In the genomic region with DNA sequence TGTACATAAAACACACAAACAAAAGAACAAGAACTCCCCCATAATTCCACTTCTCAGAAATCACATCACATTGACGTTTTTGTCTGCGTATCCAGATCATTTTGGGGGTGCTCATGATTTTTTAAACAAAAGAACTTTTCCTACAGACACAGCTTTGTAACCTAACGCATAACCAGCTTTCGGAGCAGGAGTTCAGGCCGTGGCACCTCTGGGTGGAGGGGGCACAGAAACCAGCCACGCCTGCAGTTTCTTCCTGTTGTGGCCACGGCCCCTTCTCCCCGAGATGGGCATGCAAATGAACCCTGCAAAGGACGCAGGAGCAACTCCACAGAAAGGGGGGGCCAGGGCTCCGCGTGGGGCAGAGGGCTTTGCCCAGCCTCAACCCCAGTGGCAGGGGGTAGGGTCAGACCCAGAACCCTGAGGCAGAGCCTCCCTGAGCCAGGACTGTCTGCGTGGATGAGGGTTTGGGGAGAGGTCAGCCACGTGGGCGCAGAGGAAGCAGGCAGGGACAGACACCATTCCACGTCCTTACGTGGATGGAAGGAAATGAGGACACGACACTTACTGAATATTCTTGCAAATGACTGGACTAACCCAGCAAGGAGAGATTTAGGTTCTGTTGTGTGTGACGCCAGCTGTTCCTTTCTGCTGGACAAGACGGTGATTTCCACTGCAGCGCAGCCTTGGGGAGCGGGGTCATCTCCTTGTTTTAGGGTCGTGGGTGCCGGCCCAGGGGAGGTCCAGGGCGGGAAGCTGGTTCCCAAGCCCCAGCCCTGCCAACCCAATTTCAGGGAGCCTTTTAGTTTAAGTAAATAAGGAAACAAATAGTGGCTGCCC, we compare ENCODE assay signal across 8 cellular contexts.
DNase-seq lines count a peak whose midpoint lies in the region; ATAC-seq, FAIRE-seq and TF ChIP-seq lines count a peak whose summit lies in the region.

No MANE protein-coding gene starts in this region.

- no peaks in the 10 kb centered on the region for H3K9me3 ChIP-seq in BE2C

- H3K27me3 Mint-ChIP-seq in activated naive CD8-positive, alpha-beta T cell treated with anti-CD3 and anti-CD28 coated beads, Interleukin-2, amount 50 U/mL, for 24 hours = no peaks in the 10 kb centered on the region
- no peaks in the 10 kb centered on the region for H3K27me3 Mint-ChIP-seq in natural killer cell treated with Interleukin-12 subunit alpha and Interleukin-12 subunit beta and Interleukin-15 and Interleukin-18, amount 100 ng/mL, for 72 hours

- DNase-seq in GM19239 (ENCODE audit: insufficient read length, low spot score) (no peak), HL-60 (ENCODE audit: low read depth in 1 of 2, low spot score in 1 of 2) (peak in 1 of 2 experiments; percentile 47), KG1 (lab: John Stamatoyannopoulos, UW) (no peak), DMS79 treated with DMSO at 0.1 percent for 48 hours (lab: John Stamatoyannopoulos, UW) (no peak), BE2C (no peak)
- peak; percentile 60 for DNase-seq in activated naive CD8-positive, alpha-beta T cell treated with anti-CD3 and anti-CD28 coated beads, Interleukin-2, amount 50 U/mL, for 24 hours
- peak; percentile 28 for DNase-seq in natural killer cell treated with Interleukin-12 subunit alpha and Interleukin-12 subunit beta and Interleukin-15 and Interleukin-18, amount 100 ng/mL, for 72 hours (ENCODE audit: low spot score)

- no peak for ATAC-seq in activated naive CD8-positive, alpha-beta T cell treated with anti-CD3 and anti-CD28 coated beads, Interleukin-2, amount 50 U/mL, for 24 hours
- no peak for ATAC-seq in natural killer cell treated with Interleukin-12 subunit alpha and Interleukin-12 subunit beta and Interleukin-15 and Interleukin-18, amount 100 ng/mL, for 72 hours
- no peak for ATAC-seq in HG03097 (IDR thresholded peaks at IDR 0.05; ENCODE audit: low FRiP score, unreplicated experiment)

- peaks cover 26% of the 10 kb centered on the region for H3K4me1 ChIP-seq in BE2C

- peak; percentile 99 for FAIRE-seq in GM19239 (lab: Jason Lieb, UNC)

- peak overlapping the region; percentile 67 for H3K4me3 Mint-ChIP-seq in activated naive CD8-positive, alpha-beta T cell treated with anti-CD3 and anti-CD28 coated beads, Interleukin-2, amount 50 U/mL, for 24 hours
- peak overlapping the region; percentile 85 for H3K4me3 Mint-ChIP-seq in natural killer cell treated with Interleukin-12 subunit alpha and Interleukin-12 subunit beta and Interleukin-15 and Interleukin-18, amount 100 ng/mL, for 72 hours

- H3K27me3 ChIP-seq in HL-60 (ENCODE audit: insufficient read depth, poor library complexity, severe bottlenecking) = no peaks in the 10 kb centered on the region
- H3K27me3 ChIP-seq in BE2C = no peaks in the 10 kb centered on the region

- no peaks in the 10 kb centered on the region; the same call in 1 of the 2 replicates for H3K36me3 ChIP-seq in BE2C

- no peak for TF ChIP-seq CTCF in HL-60 (IDR thresholded peaks at IDR 0.05; ENCODE audit: insufficient read depth, low read length)
- TF ChIP-seq CTCF in BE2C (IDR thresholded peaks at IDR 0.05; ENCODE audit: low read depth, low read length) = no peak

- H3K9me3 Mint-ChIP-seq in activated naive CD8-positive, alpha-beta T cell treated with anti-CD3 and anti-CD28 coated beads, Interleukin-2, amount 50 U/mL, for 24 hours = peaks cover 4% of the 10 kb centered on the region
- no peaks in the 10 kb centered on the region for H3K9me3 Mint-ChIP-seq in natural killer cell treated with Interleukin-12 subunit alpha and Interleukin-12 subunit beta and Interleukin-15 and Interleukin-18, amount 100 ng/mL, for 72 hours

- peaks cover 22% of the 10 kb centered on the region for H3K36me3 Mint-ChIP-seq in activated naive CD8-positive, alpha-beta T cell treated with anti-CD3 and anti-CD28 coated beads, Interleukin-2, amount 50 U/mL, for 24 hours (ENCODE audit: low read depth)
- H3K36me3 Mint-ChIP-seq in natural killer cell treated with Interleukin-12 subunit alpha and Interleukin-12 subunit beta and Interleukin-15 and Interleukin-18, amount 100 ng/mL, for 72 hours = peaks cover 6% of the 10 kb centered on the region

- H3K27ac Mint-ChIP-seq in activated naive CD8-positive, alpha-beta T cell treated with anti-CD3 and anti-CD28 coated beads, Interleukin-2, amount 50 U/mL, for 24 hours = peak overlapping the region; percentile 95
- peak overlapping the region; percentile 91 to 96 for H3K27ac Mint-ChIP-seq in natural killer cell treated with Interleukin-12 subunit alpha and Interleukin-12 subunit beta and Interleukin-15 and Interleukin-18, amount 100 ng/mL, for 72 hours

- H3K4me1 Mint-ChIP-seq in activated naive CD8-positive, alpha-beta T cell treated with anti-CD3 and anti-CD28 coated beads, Interleukin-2, amount 50 U/mL, for 24 hours = peaks cover 62% of the 10 kb centered on the region
- peaks cover 65 to 72% of the 10 kb centered on the region in 2 donors for H3K4me1 Mint-ChIP-seq in natural killer cell treated with Interleukin-12 subunit alpha and Interleukin-12 subunit beta and Interleukin-15 and Interleukin-18, amount 100 ng/mL, for 72 hours (ENCODE audit: low read depth in 2 of 2)

- peak overlapping the region; percentile 95 for H3K27ac ChIP-seq in HL-60 (replicated peaks)

- H3K4me3 ChIP-seq in HL-60 (replicated peaks; ENCODE audit: insufficient read depth, low read length) = no peak overlapping the region
- no peak overlapping the region for H3K4me3 ChIP-seq in BE2C (ENCODE audit: low read depth, low read length)

Comparison
In these comparisons a context has a peak if more than half of its experiments do, and no peak if none do; other contexts are left out.
1. DNase-seq: peak in activated naive CD8-positive, alpha-beta T cell treated with anti-CD3 and anti-CD28 coated beads, Interleukin-2, amount 50 U/mL, for 24 hours (single experiment) and natural killer cell treated with Interleukin-12 subunit alpha and Interleukin-12 subunit beta and Interleukin-15 and Interleukin-18, amount 100 ng/mL, for 72 hours (single experiment); none in GM19239 (single experiment), KG1 (single experiment), DMS79 treated with DMSO at 0.1 percent for 48 hours (single experiment) and BE2C (single experiment).